ENCODE assay signal across 9 cellular contexts in genomic region chr4:55386073-55386472, GRCh38. TPM values are rescaled to one million over a fixed set of nuclear protein-coding genes. Genes with fewer than 3 reads are reported as not detected.
DNase-seq lines count a peak whose midpoint lies in the region; ATAC-seq and TF ChIP-seq lines count a peak whose summit lies in the region.
"Had no signal": no experiment of that assay in that cellular context is flagged by ENCODE, and none has a peak within 500 bp of the region (broad histone marks: within the 10 kb centered on the region; RNA-seq: fewer than 3 reads in every experiment).

No MANE protein-coding gene starts in this region.

- no peak overlapping the region for H3K27ac ChIP-seq in HCT116 (ENCODE audit: low read depth, low read length)
- H3K27ac ChIP-seq: neutrophil had no signal

- DNase-seq in HCT116 (ENCODE audit: low read depth, low spot score), result peak; percentile 34
- DNase-seq in NCI-H82 treated with DMSO at 0.1 percent for 48 hours (lab: John Stamatoyannopoulos, UW; ENCODE audit: unreplicated experiment), result peak; percentile 5
- DNase-seq in germinal center (ENCODE audit: low spot score), result peak; percentile 32
- no peak for DNase-seq in effector CD8-positive, alpha-beta T cell (lab: John Stamatoyannopoulos, UW)
- no peak for DNase-seq in mesothelial cell of epicardium (ENCODE audit: low spot score in 2 of 2, unreplicated experiment in 2 of 2)
- DNase-seq in NCI-H1105 (lab: John Stamatoyannopoulos, UW), result no peak
- no peak for DNase-seq in activated T-cell treated with anti-CD3 and anti-CD28 coated beads, Interleukin-2, amount 50 U/mL, for 48 hours

- H3K4me1 Mint-ChIP-seq in mesothelial cell of epicardium, result peaks cover 4% of the 10 kb centered on the region

- H3K27ac Mint-ChIP-seq in mesothelial cell of epicardium, result no peak overlapping the region

- peaks cover 0 to 6% of the 10 kb centered on the region in 2 experiments; a peak in 1 of 4 replicates for H3K4me1 ChIP-seq in HCT116 (ENCODE audit: control insufficient read depth in 1 of 2, insufficient read depth in 2 of 2, low read length in 2 of 2)

- H3K9me3 Mint-ChIP-seq in mesothelial cell of epicardium, result no peaks in the 10 kb centered on the region

- no peaks in the 10 kb centered on the region for H3K9me2 ChIP-seq in HCT116 (ENCODE audit: insufficient read depth)

- H3K36me3 ChIP-seq in HCT116 (ENCODE audit: control insufficient read depth in 1 of 2, insufficient read depth in 2 of 2, low read length in 2 of 2), result no peaks in the 10 kb centered on the region
- H3K36me3 ChIP-seq: neutrophil had no signal

- H3K79me2 ChIP-seq in HCT116 (ENCODE audit: insufficient read depth, low read length), result no peaks in the 10 kb centered on the region

- no peaks in the 10 kb centered on the region for H3K27me3 ChIP-seq in HCT116 (ENCODE audit: insufficient read depth, low read length)
- H3K27me3 ChIP-seq: neutrophil had no signal

- POLR2A ChIA-PET in HCT116 (lab: Charles Lee), result interaction anchor here (1.9 kb wide), 1 partner anchor 9 kb away, joined by 12 read pairs; the partner anchor contains the start of gene TMEM165

- peak; percentile 69 for ATAC-seq in GM18517 (IDR thresholded peaks at IDR 0.05; ENCODE audit: unreplicated experiment)
- ATAC-seq in HCT116, result peak; percentile 99

- no peak for TF ChIP-seq CTCF in HCT116 (IDR thresholded peaks at IDR 0.05 in 2 of 3, conservative IDR thresholded peaks at IDR 0.05 in 1 of 3; ENCODE audit: borderline replicate concordance in 1 of 3, insufficient read depth in 1 of 3, low read depth in 2 of 3, low read length in 2 of 3)
- no peak for TF ChIP-seq CTCF in mesothelial cell of epicardium (IDR thresholded peaks at IDR 0.05; ENCODE audit: unreplicated experiment)

- no peaks in the 10 kb centered on the region for H3K36me3 Mint-ChIP-seq in mesothelial cell of epicardium

- TF ChIP-seq POLR2A in HCT116 (IDR thresholded peaks at IDR 0.05; ENCODE audit: borderline replicate concordance, extremely low read depth, insufficient read depth, insufficient read length), result no peak

- H3K4me2 ChIP-seq in HCT116 (ENCODE audit: low read length), result 0 out of 2 replicates have a peak overlapping the region, but pooled peaks have one; percentile 13

- TF ChIP-seq RAD21 in HCT116 (IDR thresholded peaks at IDR 0.05; ENCODE audit: low read depth), result no peak

- H3K27me3 Mint-ChIP-seq in mesothelial cell of epicardium (ENCODE audit: low read depth), result no peaks in the 10 kb centered on the region

- no TSS peak for BruUV-seq in HCT116 (replicated peaks; lab: Mats Ljungman, UMichigan)

- H3K9ac ChIP-seq in HCT116 (ENCODE audit: low read length), result no peak overlapping the region

- no peaks in the 10 kb centered on the region for H3K9me3 ChIP-seq in HCT116 (ENCODE audit: control insufficient read depth in 1 of 2, insufficient read depth in 1 of 2, low read depth in 1 of 2, low read length in 2 of 2)
- H3K9me3 ChIP-seq: neutrophil had no signal

- RAD21 ChIA-PET in HCT116 (lab: Charles Lee; ENCODE audit: low non-redundant PET in 1 of 2, low total read pairs in 2 of 2, uncharacterized antibody in 2 of 2, unreplicated experiment in 2 of 2), result interaction anchor here in 1 of 2 experiments (1.0 kb wide), 1 partner anchor 10 kb away, joined by 3 read pairs; the partner anchor contains the start of gene TMEM165

- H2AFZ ChIP-seq in HCT116 (ENCODE audit: low read depth, low read length, poor library complexity, severe bottlenecking), result peak overlapping the region; percentile 92

- intact Hi-C loops in HCT116 (cut with micrococcal nuclease), result no loop called here

- CTCF ChIA-PET in HCT116 (lab: Charles Lee), result no interaction called here

- no peak overlapping the region for H3K4me3 ChIP-seq in HCT116 (replicated peaks in 1 of 2; ENCODE audit: low read depth in 1 of 2, low read length in 2 of 2)

- H3K4me3 Mint-ChIP-seq in mesothelial cell of epicardium, result no peak overlapping the region

- H4K20me1 ChIP-seq in HCT116 (ENCODE audit: insufficient read depth), result no peaks in the 10 kb centered on the region

TF ChIP-seq in HCT116, 20 proteins besides CTCF, POLR2A, EP300 and RAD21:
- TF ChIP-seq JUND (IDR thresholded peaks at IDR 0.05) (no peak), EZH2 (IDR thresholded peaks at IDR 0.05) (no peak), SRF (IDR thresholded peaks at IDR 0.05; ENCODE audit: low read depth) (no peak), CBX3 (IDR thresholded peaks at IDR 0.05; ENCODE audit: low read depth) (no peak), SP1 (IDR thresholded peaks at IDR 0.05; ENCODE audit: low read depth) (peak; percentile 20; the same call in 1 of the 2 replicates), POLR2AphosphoS5 (IDR thresholded peaks at IDR 0.05; ENCODE audit: low read depth, low read length) (no peak), YY1 (IDR thresholded peaks at IDR 0.05; ENCODE audit: extremely low read depth, insufficient replicate concordance, low read depth, low read length) (peak; percentile 33)

RNA-seq across cellular contexts. Expression of gene TMEM165, which starts 9.7 kb away (rescaled TPM):
- total RNA-seq in HCT116 (2021; ENCODE audit: unreplicated experiment), result 60.7 TPM
- 19.7 and 24.4 TPM in 2 replicates for polyA plus RNA-seq in HCT116 (2012)
- total RNA-seq in mesothelial cell of epicardium, result 94.3 to 98.7 TPM (median 96.1 TPM) in 3 replicates

RNA-seq across cellular contexts. Expression of gene SRD5A3, which starts 40.0 kb away (rescaled TPM):
- total RNA-seq in HCT116 (2021; ENCODE audit: unreplicated experiment) (19.9 TPM), mesothelial cell of epicardium (17.5 to 20.8 TPM (median 17.6 TPM) in 3 replicates)
- 9.1 and 11.2 TPM in 2 replicates for polyA plus RNA-seq in HCT116 (2012)

Comparison
In these comparisons a context has a peak if more than half of its experiments do, and no peak if none do; other contexts are left out.
1. DNase-seq: peak in HCT116 (single experiment), NCI-H82 treated with DMSO at 0.1 percent for 48 hours (single experiment) and germinal center (single experiment); none in effector CD8-positive, alpha-beta T cell (single experiment), mesothelial cell of epicardium (0 of 2), NCI-H1105 (single experiment) and activated T-cell treated with anti-CD3 and anti-CD28 coated beads, Interleukin-2, amount 50 U/mL, for 48 hours (0 of 2).